In genomic region chr6:37353761-37354525, GRCh38 we compare ENCODE assay signal across 8 cellular contexts. TPM values are rescaled to one million over a fixed set of nuclear protein-coding genes. Genes with fewer than 3 reads are reported as not detected.
DNase-seq lines count a peak whose midpoint lies in the region; ATAC-seq and TF ChIP-seq lines count a peak whose summit lies in the region.

Gene RNF8 (plus strand): TSS chr6:37353983. CDS start chr6:37354165, 182 bp downstream.

- no peak within 1 kb of the TSS for H3K23ac ChIP-seq in trophoblast cell (ENCODE audit: low read length)

- intact Hi-C loops in cardiac septum (cut with DNase I), result no loop called here

- peaks cover 6% of the 10 kb centered on the region for H3K79me1 ChIP-seq in trophoblast cell (ENCODE audit: low read length)

- H3K4me2 ChIP-seq in trophoblast cell (ENCODE audit: low read length), result peak within 1 kb of the TSS; percentile 85

- H3K27ac ChIP-seq in trophoblast cell (ENCODE audit: low read depth, low read length) (no peak within 1 kb of the TSS), tibial nerve (peak within 1 kb of the TSS in 3 of 4 donors; percentile 66 to 77 (median 74))

- no peaks in the 10 kb centered on the region for H3K9me3 ChIP-seq in adipocyte (ENCODE audit: control insufficient read depth, low read length)
- H3K9me3 ChIP-seq in trophoblast cell (ENCODE audit: insufficient read depth, low read depth, low read length), result no peaks in the 10 kb centered on the region
- H3K9me3 ChIP-seq in tibial nerve, result no peaks in the 10 kb centered on the region

- peak within 1 kb of the TSS; percentile 80 for H3K18ac ChIP-seq in trophoblast cell (ENCODE audit: low read length)

- H3K79me2 ChIP-seq in trophoblast cell (ENCODE audit: control insufficient read depth, insufficient read depth, low read length, poor library complexity), result peaks cover 6% of the 10 kb centered on the region

- H3K4me1 ChIP-seq in adipocyte (ENCODE audit: control insufficient read depth, insufficient read depth, low read length) (peaks cover 14% of the 10 kb centered on the region), trophoblast cell (ENCODE audit: control insufficient read depth in 1 of 2, insufficient read depth in 2 of 2, low read length in 2 of 2) (peaks cover 3 to 4% of the 10 kb centered on the region in 2 experiments), tibial nerve (peaks cover 0 to 22% (median 4%) of the 10 kb centered on the region in 4 donors)

- TF ChIP-seq POLR2A in tibial nerve (IDR thresholded peaks at IDR 0.05), result peak in 1 of 2 donors; percentile 36

- peak; percentile 92 for ATAC-seq in HG02642 (IDR thresholded peaks at IDR 0.05; ENCODE audit: poor library complexity, unreplicated experiment)

- no peak within 1 kb of the TSS for H2BK120ac ChIP-seq in trophoblast cell (ENCODE audit: insufficient read depth, low read length, poor library complexity)

- H3K9ac ChIP-seq in adipocyte (ENCODE audit: low read length) (peak within 1 kb of the TSS; percentile 92), trophoblast cell (ENCODE audit: low read length) (peak within 1 kb of the TSS; percentile 20)

- no peaks in the 10 kb centered on the region for H3K27me3 ChIP-seq in adipocyte (replicated peaks; ENCODE audit: control insufficient read depth, insufficient read depth, low read length)
- no peaks in the 10 kb centered on the region for H3K27me3 ChIP-seq in trophoblast cell (ENCODE audit: insufficient read depth, low read length)
- H3K27me3 ChIP-seq in tibial nerve, result no peaks in the 10 kb centered on the region

- no peak within 1 kb of the TSS for H2BK12ac ChIP-seq in trophoblast cell (ENCODE audit: low read length)

- peak within 1 kb of the TSS; percentile 91 for H4K12ac ChIP-seq in trophoblast cell (ENCODE audit: low read depth, low read length)

- peak within 1 kb of the TSS; percentile 96 for H4K8ac ChIP-seq in trophoblast cell (ENCODE audit: low read depth, low read length)

- peak; percentile 66 for DNase-seq in GM12864 (ENCODE audit: low read depth)
- DNase-seq in NCI-H128 (lab: John Stamatoyannopoulos, UW; ENCODE audit: unreplicated experiment), result peak; percentile 87
- peak; percentile 79 for DNase-seq in T follicular helper cell (ENCODE audit: low read depth)
- DNase-seq in adipocyte (ENCODE audit: low read depth), result peak; percentile 96
- DNase-seq in cardiac septum (ENCODE audit: low spot score), result peak; percentile 96
- peak; percentile 76 to 87 for DNase-seq in trophoblast cell
- DNase-seq in tibial nerve (ENCODE audit: low spot score in 2 of 2), result peak; percentile 71 to 80

- peak within 1 kb of the TSS; percentile 14 for H2AK5ac ChIP-seq in trophoblast cell (ENCODE audit: low read length)

- WGBS in trophoblast cell (ENCODE audit: extremely low coverage, insufficient coverage, insufficient read length), result no CpG with 5 or more reads among the region's 54 CpGs
- WGBS in tibial nerve, 2 donors, result 0 to 1% methylated on average over 53 to 54 of the region's 54 CpGs

- no peak for TF ChIP-seq CTCF in GM12864 (IDR thresholded peaks at IDR 0.05; ENCODE audit: low read depth, low read length, missing control alignments)
- TF ChIP-seq CTCF in tibial nerve (IDR thresholded peaks at IDR 0.05), result no peak

- peak within 1 kb of the TSS; percentile 88 for H3K14ac ChIP-seq in trophoblast cell (ENCODE audit: low read length)

- H4K91ac ChIP-seq in trophoblast cell (ENCODE audit: low read depth, low read length), result peak within 1 kb of the TSS; percentile 77

- TF ChIP-seq EP300 in tibial nerve (IDR thresholded peaks at IDR 0.05), result peak in 1 of 2 donors; percentile 73

- H2BK5ac ChIP-seq in trophoblast cell (ENCODE audit: low read depth, low read length, poor library complexity), result no peak within 1 kb of the TSS

- H3K4me3 ChIP-seq in GM12864 (ENCODE audit: low read depth, low read length) (peak within 1 kb of the TSS; percentile 80), adipocyte (ENCODE audit: low read length) (peak within 1 kb of the TSS; percentile 96), trophoblast cell (ENCODE audit: low read depth, low read length) (peak within 1 kb of the TSS; percentile 81), tibial nerve (peak within 1 kb of the TSS; percentile 68 to 96 (median 86))

- H2AFZ ChIP-seq in trophoblast cell (ENCODE audit: insufficient read depth, low read length, poor library complexity), result peak within 1 kb of the TSS; percentile 91

- H3K4ac ChIP-seq in trophoblast cell (ENCODE audit: low read depth, low read length), result peak within 1 kb of the TSS; percentile 56

- no peaks in the 10 kb centered on the region for H3K36me3 ChIP-seq in adipocyte (ENCODE audit: control insufficient read depth, insufficient read depth, low read length, severe bottlenecking)
- no peaks in the 10 kb centered on the region for H3K36me3 ChIP-seq in trophoblast cell (ENCODE audit: control insufficient read depth in 1 of 2, insufficient read depth in 2 of 2, low read length in 2 of 2)
- no peaks in the 10 kb centered on the region for H3K36me3 ChIP-seq in tibial nerve

RNA-seq across cellular contexts. Expression of gene RNF8, which starts in this region (rescaled TPM):
- total RNA-seq in cardiac septum (13.2 TPM), tibial nerve (10 to 100 TPM in 3 of 4 donors, 1 to 10 TPM in 1; 9.2 to 12.9 (median 12.7) TPM)
- polyA plus RNA-seq in trophoblast cell (2013), result 7.7 and 8.1 TPM in 2 replicates
